Comparison of ENCODE assay signal across 8 cellular contexts in genomic region chr15:74540135-74540760, GRCh38. TPM values are rescaled to one million over a fixed set of nuclear protein-coding genes. Genes with fewer than 3 reads are reported as not detected.
DNase-seq lines count a peak whose midpoint lies in the region; ATAC-seq, FAIRE-seq and TF ChIP-seq lines count a peak whose summit lies in the region.

No MANE protein-coding gene starts in this region.

- CTCF ChIA-PET in naive thymus-derived CD4-positive, alpha-beta T cell (lab: Charles Lee): interaction anchor here (0.6 to 1.0 kb wide), 2 partner anchors 73 to 904 kb away, joined by 3 read pairs; no protein-coding TSS in a partner anchor

- H3K4me1 ChIP-seq in OCI-LY3 (ENCODE audit: low read length): peaks cover 25% of the 10 kb centered on the region
- H3K4me1 ChIP-seq in naive thymus-derived CD4-positive, alpha-beta T cell (ENCODE audit: control insufficient read depth in 2 of 2, insufficient read depth in 2 of 2, low read length in 2 of 2): peaks cover 15 to 27% of the 10 kb centered on the region in 2 donors

- H3K36me3 ChIP-seq in OCI-LY3 (replicated peaks; ENCODE audit: low read depth, low read length): peaks cover 11% of the 10 kb centered on the region
- H3K36me3 ChIP-seq in naive thymus-derived CD4-positive, alpha-beta T cell (ENCODE audit: control insufficient read depth in 2 of 3, insufficient read depth in 3 of 3, low read length in 3 of 3): peaks cover 0 to 5% (median 0%) of the 10 kb centered on the region in 3 experiments

- H3K27me3 Mint-ChIP-seq in naive thymus-derived CD4-positive, alpha-beta T cell: no peaks in the 10 kb centered on the region

- FAIRE-seq in GM19239 (lab: Jason Lieb, UNC): peak; percentile 66

- H3K27me3 ChIP-seq in OCI-LY3 (ENCODE audit: low read depth, low read length): no peaks in the 10 kb centered on the region
- H3K27me3 ChIP-seq in dorsolateral prefrontal cortex: no peaks in the 10 kb centered on the region
- H3K27me3 ChIP-seq in naive thymus-derived CD4-positive, alpha-beta T cell (ENCODE audit: control insufficient read depth in 2 of 2, insufficient read depth in 2 of 2, low read length in 2 of 2): no peaks in the 10 kb centered on the region

- ATAC-seq in naive thymus-derived CD4-positive, alpha-beta T cell: no peak
- no peak for ATAC-seq in HG03457 (IDR thresholded peaks at IDR 0.05; ENCODE audit: unreplicated experiment)
- no peak for ATAC-seq in omental fat pad (ENCODE audit: low FRiP score)

- H3K4me3 ChIP-seq in AG09309 (ENCODE audit: control insufficient read depth, low read depth, low read length): peak overlapping the region; percentile 69
- H3K4me3 ChIP-seq in OCI-LY3 (ENCODE audit: low read length): peak overlapping the region; percentile 86
- peak overlapping the region; percentile 49 to 98 (median 86) for H3K4me3 ChIP-seq in dorsolateral prefrontal cortex
- H3K4me3 ChIP-seq in naive thymus-derived CD4-positive, alpha-beta T cell (ENCODE audit: low read length): peak overlapping the region; percentile 98

- H3K4me1 Mint-ChIP-seq in naive thymus-derived CD4-positive, alpha-beta T cell: peaks cover 39 to 57% (median 48%) of the 10 kb centered on the region in 7 donors

- no peaks in the 10 kb centered on the region for H3K9me3 Mint-ChIP-seq in naive thymus-derived CD4-positive, alpha-beta T cell

- no peaks in the 10 kb centered on the region for H3K9me3 ChIP-seq in OCI-LY3 (ENCODE audit: insufficient read depth, low read length)
- no peaks in the 10 kb centered on the region for H3K9me3 ChIP-seq in naive thymus-derived CD4-positive, alpha-beta T cell (ENCODE audit: control insufficient read depth in 2 of 3, low read length in 3 of 3)

- H3K27ac ChIP-seq in OCI-LY3 (ENCODE audit: low read length): peak overlapping the region; percentile 74
- peak overlapping the region in 40 of 59 donors; percentile 6 to 82 (median 52) for H3K27ac ChIP-seq in dorsolateral prefrontal cortex
- H3K27ac ChIP-seq in naive thymus-derived CD4-positive, alpha-beta T cell (ENCODE audit: low read depth, low read length): peak overlapping the region; percentile 78

- peak overlapping the region; percentile 84 to 99 (median 94) for H3K27ac Mint-ChIP-seq in naive thymus-derived CD4-positive, alpha-beta T cell

- H3K36me3 Mint-ChIP-seq in naive thymus-derived CD4-positive, alpha-beta T cell: peaks cover 0 to 19% (median 0%) of the 10 kb centered on the region in 5 donors

- H3K9ac ChIP-seq in OCI-LY3 (ENCODE audit: low read length): peak overlapping the region; percentile 74

- H3K4me3 Mint-ChIP-seq in naive thymus-derived CD4-positive, alpha-beta T cell: peak overlapping the region; percentile 90 to 99 (median 98)

- POLR2A ChIA-PET in naive thymus-derived CD4-positive, alpha-beta T cell (lab: Charles Lee): interaction anchor here (0.6 to 2.7 kb wide), 8 partner anchors 10 to 912 kb away, joined by 3 to 41 read pairs (median 4); partner anchors contain the start of genes CLK3, SIN3A and UBL7

- H2AFZ ChIP-seq in OCI-LY3 (ENCODE audit: low read depth, low read length): peak overlapping the region; percentile 48; the same call in 1 of the 2 replicates

- TF ChIP-seq CTCF in AG09309 (IDR thresholded peaks at IDR 0.05; ENCODE audit: control insufficient read depth, insufficient read depth, low read depth, low read length, missing control alignments): no peak
- no peak for TF ChIP-seq CTCF in OCI-LY3 (IDR thresholded peaks at IDR 0.05; ENCODE audit: low read depth, low read length)
- TF ChIP-seq CTCF in dorsolateral prefrontal cortex (IDR thresholded peaks at IDR 0.05 in 54 of 56, conservative IDR thresholded peaks at IDR 0.05 in 2 of 56; ENCODE audit: low read depth in 1 of 56, partially characterized antibody in 56 of 56): no peak
- TF ChIP-seq CTCF in omental fat pad (IDR thresholded peaks at IDR 0.05): no peak

- peaks cover 56% of the 10 kb centered on the region for H3K79me2 ChIP-seq in OCI-LY3 (ENCODE audit: low read length)

- H4K20me1 ChIP-seq in OCI-LY3 (ENCODE audit: insufficient read depth, low read length): peaks cover 31% of the 10 kb centered on the region

- DNase-seq in AG09309 (ENCODE audit: low read depth) (no peak), GM19239 (ENCODE audit: insufficient read length, low spot score) (no peak), dorsolateral prefrontal cortex (no peak), omental fat pad (ENCODE audit: low spot score) (no peak), AML-193 (lab: John Stamatoyannopoulos, UW) (no peak)
- no peak for DNase-seq in naive thymus-derived CD4-positive, alpha-beta T cell

- intact Hi-C loops in dorsolateral prefrontal cortex (cut with DNase I): loop anchor here (2.0 to 10.0 kb wide), 5 partner anchors 79 to 545 kb away; partner anchors contain the start of genes PML (in 1 of the 2), RPP25 (in 1 of the 2), SEMA7A (in 1 of the 2) and STOML1 (in 1 of the 2)
- intact Hi-C loops in naive thymus-derived CD4-positive, alpha-beta T cell (cut with micrococcal nuclease): loop anchor here (1.0 to 10.0 kb wide), 18 partner anchors 37 to 1755 kb away; partner anchors contain the start of genes C15orf39 (in 2 of the 2), EDC3 (in 2 of the 2), UBL7 (in 2 of the 2) and ADPGK (in 1 of the 2)

- H3K4me2 ChIP-seq in OCI-LY3 (ENCODE audit: low read length): peak overlapping the region; percentile 82

RNA-seq across cellular contexts. Expression of gene ARID3B, which starts 0.8 kb away (rescaled TPM):
- total RNA-seq in dorsolateral prefrontal cortex: 1 to 10 TPM; 2.4 to 9.2 (median 5.6) TPM
- total RNA-seq in naive thymus-derived CD4-positive, alpha-beta T cell: 10 to 100 TPM; 29.5 to 45.4 (median 36.8) TPM
- 10 to 100 TPM in 1 of 2 donors, 1 to 10 TPM in 1; 5.1 to 16.3 TPM for polyA plus RNA-seq in naive thymus-derived CD4-positive, alpha-beta T cell
- 10 to 100 TPM in 1 of 4 donors, 1 to 10 TPM in 3; 2.2 to 16.9 (median 4.3) TPM for total RNA-seq in omental fat pad
